In the genomic region with DNA sequence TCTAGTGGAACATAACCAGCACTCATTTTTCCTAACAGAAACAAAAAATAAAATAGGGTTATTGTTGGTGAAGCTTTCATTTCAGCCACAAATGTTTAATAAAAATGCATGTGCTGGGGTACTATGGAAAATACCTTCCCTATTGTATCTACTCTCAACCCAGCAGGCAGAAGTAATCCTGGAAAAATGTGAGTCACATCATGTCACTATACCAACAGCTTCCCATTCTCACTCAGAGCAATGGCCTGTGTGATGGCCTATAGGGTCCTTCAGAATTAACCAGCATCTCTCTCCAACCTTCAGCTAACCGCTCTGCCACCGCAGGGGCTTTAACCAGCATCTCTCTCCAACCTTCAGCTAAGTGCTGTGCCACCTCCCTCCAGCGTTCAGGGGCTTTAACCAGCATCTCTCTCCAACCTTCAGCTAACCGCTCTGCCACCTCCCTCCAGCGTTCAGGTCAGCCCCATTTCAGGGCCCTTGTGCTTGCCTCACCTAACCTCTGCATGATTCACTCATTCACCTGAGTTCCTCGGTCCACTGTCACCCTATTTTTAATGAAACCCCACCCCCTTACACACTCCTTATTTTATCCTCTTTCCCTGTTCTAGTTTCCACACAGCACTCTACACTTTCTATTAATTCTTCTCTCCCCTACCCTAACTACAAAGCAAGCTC, we compare ENCODE assay signal across 10 cellular contexts. TPM values are rescaled to one million over a fixed set of nuclear protein-coding genes. Genes with fewer than 3 reads are reported as not detected.
DNase-seq lines count a peak whose midpoint lies in the region; ATAC-seq, FAIRE-seq and TF ChIP-seq lines count a peak whose summit lies in the region.
"Had no signal": no experiment of that assay in that cellular context is flagged by ENCODE, and none has a peak within 500 bp of the region (broad histone marks: within the 10 kb centered on the region; RNA-seq: fewer than 3 reads in every experiment).

No MANE protein-coding gene starts in this region.

- ATAC-seq in pancreas (peak; percentile 29 to 69 (median 54)), GM21786 (IDR thresholded peaks at IDR 0.05; ENCODE audit: unreplicated experiment) (no peak), HG02970 (IDR thresholded peaks at IDR 0.05; ENCODE audit: low FRiP score, unreplicated experiment) (no peak), HG02623 (IDR thresholded peaks at IDR 0.05; ENCODE audit: unreplicated experiment) (no peak)

- peaks cover 68% of the 10 kb centered on the region for H3F3A ChIP-seq in PC-9 (ENCODE audit: insufficient read depth, low read depth)

- no peak for FAIRE-seq in pancreas (lab: Jason Lieb, UNC)

- H3K4me1 ChIP-seq in PC-9 (replicated peaks; ENCODE audit: insufficient read depth) (peaks cover 74% of the 10 kb centered on the region), pancreas (peaks cover 4 to 24% (median 14%) of the 10 kb centered on the region in 3 donors)

- H3K79me2 ChIP-seq in PC-9 (ENCODE audit: low read depth) = peaks cover 97% of the 10 kb centered on the region

- peaks cover 63% of the 10 kb centered on the region for H4K20me1 ChIP-seq in PC-9 (ENCODE audit: insufficient read depth)

- no peaks in the 10 kb centered on the region for H3K9me2 ChIP-seq in PC-9 (ENCODE audit: insufficient read depth)

- DNase-seq in GDM1 (lab: John Stamatoyannopoulos, UW) = peak; percentile 7
- peak; percentile 33 to 59 for DNase-seq in PC-9
- peak; percentile 65 for DNase-seq in epithelial cell of esophagus (ENCODE audit: low read depth)
- no peak for DNase-seq in pancreas
- DNase-seq: activated CD4-positive, alpha-beta T cell treated with anti-CD3 and anti-CD28 coated beads for 4 hours; hypothalamus; MG63 had no signal

- WGBS in pancreas, 2 donors = 61 to 70% methylated on average over 6 of the region's 6 CpGs

- H3K4me2 ChIP-seq in PC-9 = peak overlapping the region; percentile 41

- H3K4me3 ChIP-seq in PC-9 (no peak overlapping the region), epithelial cell of esophagus (ENCODE audit: low read length) (no peak overlapping the region), pancreas (no peak overlapping the region)
- H3K4me3 ChIP-seq: MG63 had no signal

- H3K27ac ChIP-seq in PC-9 (peak overlapping the region; percentile 59), pancreas (no peak overlapping the region)

- BruUV-seq in PC-9 (replicated peaks; lab: Mats Ljungman, UMichigan) = no TSS peak

- no peak overlapping the region for H2AFZ ChIP-seq in PC-9

- no peaks in the 10 kb centered on the region for H3K27me3 ChIP-seq in PC-9 (ENCODE audit: insufficient read depth, low read depth)
- no peaks in the 10 kb centered on the region for H3K27me3 ChIP-seq in pancreas
- H3K27me3 ChIP-seq: MG63 had no signal

- no peaks in the 10 kb centered on the region for H3K36me3 ChIP-seq in PC-9 (ENCODE audit: low read depth)
- H3K36me3 ChIP-seq in pancreas = no peaks in the 10 kb centered on the region
- H3K36me3 ChIP-seq: MG63 had no signal

- intact Hi-C loops in PC-9 (cut with micrococcal nuclease; ENCODE audit: unreplicated experiment) = no loop called here
- intact Hi-C loops in pancreas (cut with DNase I) = no loop called here

- CTCF ChIA-PET in PC-9 (lab: Charles Lee) = interaction anchor here (0.5 to 0.7 kb wide), 4 partner anchors 79 to 661 kb away, joined by 3 to 6 read pairs (median 4); no protein-coding TSS in a partner anchor

- H3K9me3 ChIP-seq in PC-9 (ENCODE audit: insufficient read depth, low read depth) = no peaks in the 10 kb centered on the region
- H3K9me3 ChIP-seq in pancreas = no peaks in the 10 kb centered on the region
- H3K9me3 ChIP-seq: MG63 had no signal

- POLR2A ChIA-PET in PC-9 (lab: Charles Lee; ENCODE audit: unreplicated experiment) = interaction anchor here (0.7 kb wide), 1 partner anchor 1399 kb away, joined by 3 read pairs; no protein-coding TSS in a partner anchor

- TF ChIP-seq CTCF in PC-9 (conservative IDR thresholded peaks at IDR 0.05) = no peak
- TF ChIP-seq CTCF in epithelial cell of esophagus (IDR thresholded peaks at IDR 0.05; ENCODE audit: insufficient read depth, low read depth, low read length, missing control alignments) = no peak
- no peak for TF ChIP-seq CTCF in pancreas (IDR thresholded peaks at IDR 0.05)

RNA-seq across cellular contexts. Expression of a gene that starts 34.0 kb away (rescaled TPM):
- total RNA-seq in PC-9 (2021) (104 and 111 TPM in 2 replicates), pancreas (10 to 100 TPM; 19.7 to 29.3 (median 23.7) TPM)
- 1 to 10 TPM; 4.3 to 8.1 TPM for polyA plus RNA-seq in pancreas

Comparison
In these comparisons a context has a peak if more than half of its experiments do, and no peak if none do; other contexts are left out.
1. DNase-seq: peak in GDM1 (single experiment), PC-9 (2 of 2) and epithelial cell of esophagus (single experiment); none in pancreas (0 of 6).
2. ATAC-seq: peak in pancreas (4 of 4); none in GM21786 (single experiment), HG02970 (single experiment) and HG02623 (single experiment).